In the genomic region with DNA sequence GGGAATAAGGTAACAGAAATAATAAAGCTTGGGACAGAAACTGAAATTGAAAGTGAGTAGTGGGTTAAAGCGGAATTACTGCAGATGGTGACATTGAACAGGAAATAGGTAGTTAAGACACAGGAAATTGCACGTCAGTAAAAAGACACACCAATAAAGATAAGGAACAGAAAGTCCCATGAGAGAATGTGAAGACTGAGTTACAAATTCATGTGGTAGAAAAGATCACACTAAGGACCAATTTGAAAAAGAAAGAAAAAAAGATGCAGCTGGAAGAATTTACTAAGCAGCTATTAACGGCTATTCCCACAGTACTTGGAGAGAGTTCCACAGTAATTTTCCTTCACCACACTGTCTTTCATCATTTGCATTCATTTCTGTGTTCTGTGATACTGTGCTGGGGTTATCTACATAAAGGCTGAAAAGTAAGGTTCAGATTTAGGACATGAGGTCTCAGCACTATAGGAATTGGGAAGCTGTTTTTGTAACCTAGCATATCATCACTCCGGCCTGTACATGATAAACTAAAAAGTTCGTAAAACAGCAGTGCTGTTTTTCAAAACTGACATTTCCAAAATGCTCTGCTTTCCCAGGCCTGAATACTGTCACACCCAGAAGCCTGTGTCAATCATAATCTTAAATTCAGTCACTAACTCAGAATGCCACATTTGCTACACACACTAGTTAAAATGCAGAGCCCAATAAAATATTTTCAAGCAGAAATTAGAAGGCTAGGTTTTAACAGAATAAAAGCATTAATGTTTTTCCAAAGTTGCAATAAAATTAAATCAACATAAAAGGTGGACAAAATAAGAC, we compare ENCODE assay signal across 8 cellular contexts. TPM values are rescaled to one million over a fixed set of nuclear protein-coding genes. Genes with fewer than 3 reads are reported as not detected.
A peak's percentile ranks its signal among the peaks of the same experiment; 100 is the strongest.
DNase-seq lines count a peak whose midpoint lies in the region; ATAC-seq lines count a peak whose summit lies in the region.

No MANE protein-coding gene starts in this region.

- POLR2A ChIA-PET in CD4-positive, alpha-beta memory T cell (lab: Charles Lee; ENCODE audit: partially characterized antibody): interaction anchor here (1.2 to 2.0 kb wide), 6 partner anchors 13 to 1206 kb away, joined by 3 to 22 read pairs (median 6); a partner anchor contains a TSS
- POLR2A ChIA-PET in activated CD4-positive, alpha-beta memory T cell treated with anti-CD3 and anti-CD28 coated beads, Interleukin-2, amount 10 ng/mL, durations not matched to agents 7 days and 5 days (lab: Charles Lee): interaction anchor here (0.7 to 2.3 kb wide), 9 partner anchors 14 to 84 kb away, joined by 3 to 17 read pairs (median 5); a partner anchor contains a TSS

- peak overlapping the region; percentile 72 for H3K27ac ChIP-seq in CD4-positive, alpha-beta memory T cell (ENCODE audit: low read depth, low read length)

- H3K9me3 ChIP-seq in CD4-positive, alpha-beta memory T cell (ENCODE audit: control insufficient read depth in 1 of 2, low read length in 2 of 2): no peaks in the 10 kb centered on the region

- CTCF ChIA-PET in CD4-positive, alpha-beta memory T cell (lab: Charles Lee; ENCODE audit: partially characterized antibody): interaction anchor here (0.7 to 1.8 kb wide), 8 partner anchors 8 to 211 kb away, joined by 3 to 6 read pairs (median 5); a partner anchor contains a TSS
- CTCF ChIA-PET in activated CD4-positive, alpha-beta memory T cell treated with anti-CD3 and anti-CD28 coated beads, Interleukin-2, amount 10 ng/mL, durations not matched to agents 7 days and 5 days (lab: Charles Lee): interaction anchor here (0.9 to 1.9 kb wide), 7 partner anchors 9 to 211 kb away, joined by 3 to 8 read pairs (median 4); a partner anchor contains a TSS

- peaks cover 18% of the 10 kb centered on the region for H3K4me1 ChIP-seq in CD4-positive, alpha-beta memory T cell (ENCODE audit: insufficient read depth, low read length)

- H3K4me3 Mint-ChIP-seq in CD4-positive, alpha-beta memory T cell: peak overlapping the region; percentile 83 to 94 (median 87)
- H3K4me3 Mint-ChIP-seq in activated CD4-positive, alpha-beta memory T cell treated with anti-CD3 and anti-CD28 coated beads, Interleukin-2, amount 10 ng/mL, durations not matched to agents 7 days and 5 days: peak overlapping the region; percentile 79

- H3K36me3 Mint-ChIP-seq in CD4-positive, alpha-beta memory T cell: peaks cover 16 to 28% of the 10 kb centered on the region in 2 donors
- H3K36me3 Mint-ChIP-seq in activated CD4-positive, alpha-beta memory T cell treated with anti-CD3 and anti-CD28 coated beads, Interleukin-2, amount 10 ng/mL, durations not matched to agents 7 days and 5 days (ENCODE audit: low read depth): peaks cover 54% of the 10 kb centered on the region

- no peaks in the 10 kb centered on the region for H3K27me3 ChIP-seq in CD4-positive, alpha-beta memory T cell (ENCODE audit: insufficient read depth, low read length)

- H3K9me3 Mint-ChIP-seq in CD4-positive, alpha-beta memory T cell: peaks cover 0 to 2% (median 0%) of the 10 kb centered on the region in 8 donors
- peaks cover 6% of the 10 kb centered on the region for H3K9me3 Mint-ChIP-seq in activated CD4-positive, alpha-beta memory T cell treated with anti-CD3 and anti-CD28 coated beads, Interleukin-2, amount 10 ng/mL, durations not matched to agents 7 days and 5 days

- no peaks in the 10 kb centered on the region for H3K27me3 Mint-ChIP-seq in CD4-positive, alpha-beta memory T cell
- no peaks in the 10 kb centered on the region for H3K27me3 Mint-ChIP-seq in activated CD4-positive, alpha-beta memory T cell treated with anti-CD3 and anti-CD28 coated beads, Interleukin-2, amount 10 ng/mL, durations not matched to agents 7 days and 5 days

- peak overlapping the region; percentile 79 to 98 (median 97) for H3K27ac Mint-ChIP-seq in CD4-positive, alpha-beta memory T cell
- H3K27ac Mint-ChIP-seq in activated CD4-positive, alpha-beta memory T cell treated with anti-CD3 and anti-CD28 coated beads, Interleukin-2, amount 10 ng/mL, durations not matched to agents 7 days and 5 days: peak overlapping the region; percentile 89

- DNase-seq in CD4-positive, alpha-beta memory T cell: peak in 4 of 5 donors; percentile 73 to 84 (median 78)
- no peak for DNase-seq in activated CD4-positive, alpha-beta memory T cell treated with anti-CD3 and anti-CD28 coated beads, Interleukin-2, amount 10 ng/mL, durations not matched to agents 7 days and 5 days
- DNase-seq in left lobe of liver (ENCODE audit: low spot score) (no peak), D341Med (ENCODE audit: low spot score) (no peak), AG20443 (ENCODE audit: low spot score) (no peak), NCI-H1930 (lab: John Stamatoyannopoulos, UW) (no peak)

- peaks cover 15 to 21% (median 18%) of the 10 kb centered on the region in 4 donors for H3K4me1 Mint-ChIP-seq in CD4-positive, alpha-beta memory T cell
- peaks cover 27% of the 10 kb centered on the region for H3K4me1 Mint-ChIP-seq in activated CD4-positive, alpha-beta memory T cell treated with anti-CD3 and anti-CD28 coated beads, Interleukin-2, amount 10 ng/mL, durations not matched to agents 7 days and 5 days

- peak overlapping the region; percentile 12 to 56 for H3K4me3 ChIP-seq in CD4-positive, alpha-beta memory T cell (ENCODE audit: low read length in 2 of 2)

- ATAC-seq in GM19452 (IDR thresholded peaks at IDR 0.05; ENCODE audit: unreplicated experiment) (peak; percentile 93), HG03439 (IDR thresholded peaks at IDR 0.05; ENCODE audit: unreplicated experiment) (peak; percentile 86), left lobe of liver (peak; percentile 55)

- intact Hi-C loops in CD4-positive, alpha-beta memory T cell (cut with micrococcal nuclease): loop anchor here (2.0 to 5.0 kb wide), 2 partner anchors 43 to 84 kb away; a partner anchor contains a TSS

- H3K36me3 ChIP-seq in CD4-positive, alpha-beta memory T cell (ENCODE audit: insufficient read depth, low read length): no peaks in the 10 kb centered on the region

RNA-seq across cellular contexts. Expression of a gene that starts 42.9 kb away (rescaled TPM):
- total RNA-seq in CD4-positive, alpha-beta memory T cell: 10 to 100 TPM; 22.4 to 23.7 TPM
- 10 to 100 TPM in 1 of 2 donors, 1 to 10 TPM in 1; 10.0 to 12.2 TPM for polyA plus RNA-seq in CD4-positive, alpha-beta memory T cell
- total RNA-seq in activated CD4-positive, alpha-beta memory T cell treated with anti-CD3 and anti-CD28 coated beads, Interleukin-2, amount 10 ng/mL, durations not matched to agents 7 days and 5 days: 10 to 100 TPM; 18.1 to 18.9 TPM
- 7.1 TPM for total RNA-seq in left lobe of liver

Comparison
In these comparisons a context has a peak if more than half of its experiments do, and no peak if none do; other contexts are left out.
1. DNase-seq: peak in CD4-positive, alpha-beta memory T cell (4 of 5); none in activated CD4-positive, alpha-beta memory T cell treated with anti-CD3 and anti-CD28 coated beads, Interleukin-2, amount 10 ng/mL, durations not matched to agents 7 days and 5 days (single experiment), left lobe of liver (single experiment), D341Med (single experiment), AG20443 (single experiment) and NCI-H1930 (0 of 2).
2. Peak in every context shown above with its lines, with median percentiles within 50 percentile points of each other: ATAC-seq.